Comparison of ENCODE assay signal across 8 cellular contexts in the genomic region with DNA sequence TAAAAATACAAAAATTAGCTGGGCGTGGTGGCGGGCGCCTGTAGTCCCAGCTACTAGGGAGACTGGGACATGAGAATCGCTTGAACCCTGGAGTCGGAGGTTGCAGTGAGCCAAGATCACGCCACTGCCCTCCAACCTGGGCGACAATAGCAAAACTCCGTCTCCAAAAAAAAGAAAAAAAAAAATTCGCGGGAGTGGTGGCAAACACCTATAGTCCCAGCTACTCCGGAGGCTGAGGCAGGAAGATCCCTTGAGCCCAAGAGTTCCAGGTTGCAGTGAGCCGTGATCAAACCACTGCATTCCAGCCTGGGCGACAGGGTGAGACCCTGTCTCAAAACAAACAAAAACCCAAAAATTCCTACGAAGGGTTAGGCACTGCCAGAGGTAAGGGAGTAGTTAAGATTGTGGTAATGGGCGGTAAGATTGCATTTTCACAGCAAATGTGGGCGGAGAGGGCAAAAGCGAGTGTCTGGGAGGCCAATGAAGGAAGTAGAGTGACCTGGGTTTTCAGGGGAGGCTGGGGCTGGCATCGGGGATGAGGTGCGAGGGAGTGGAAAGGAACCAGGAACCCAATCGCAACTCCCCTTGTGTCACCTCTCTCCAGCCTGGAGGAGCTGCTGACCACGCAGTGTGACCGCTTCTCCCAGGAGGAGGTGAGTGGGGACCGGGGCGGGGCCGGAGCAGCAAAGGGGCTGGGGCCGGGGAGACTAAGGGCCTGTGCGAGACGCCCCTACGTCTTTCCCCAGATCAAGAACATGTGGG. TPM values are rescaled to one million over a fixed set of nuclear protein-coding genes. Genes with fewer than 3 reads are reported as not detected.
A peak's percentile ranks its signal among the peaks of the same experiment; 100 is the strongest.
DNase-seq lines count a peak whose midpoint lies in the region; ATAC-seq lines count a peak whose summit lies in the region.

No MANE protein-coding gene starts in this region.

- H3K27ac ChIP-seq in temporal lobe (ENCODE audit: low read depth, low read length): peak overlapping the region; percentile 100

- CTCF ChIA-PET in activated naive CD4-positive, alpha-beta T cell treated with anti-CD3 and anti-CD28 coated beads, Interleukin-2, amount 10 ng/mL, durations not matched to agents 7 days and 5 days (lab: Charles Lee): no interaction called here

- H3K4me1 Mint-ChIP-seq in activated naive CD4-positive, alpha-beta T cell treated with anti-CD3 and anti-CD28 coated beads, Interleukin-2, amount 10 ng/mL, durations not matched to agents 7 days and 5 days: peaks cover 57% of the 10 kb centered on the region
- H3K4me1 Mint-ChIP-seq in activated T-cell treated with anti-CD3 and anti-CD28 coated beads, Interleukin-2, amount 50 U/mL, for 72 hours (ENCODE audit: low read depth): peaks cover 46% of the 10 kb centered on the region
- peaks cover 50 to 52% of the 10 kb centered on the region in 2 donors for H3K4me1 Mint-ChIP-seq in immature natural killer cell

- DNase-seq in activated naive CD4-positive, alpha-beta T cell treated with anti-CD3 and anti-CD28 coated beads, Interleukin-2, amount 10 ng/mL, durations not matched to agents 7 days and 5 days: no peak
- no peak for DNase-seq in activated naive CD4-positive, alpha-beta T cell treated with anti-CD3 and anti-CD28 coated beads, Interleukin-2, amount 50 U/mL, for 16 hours
- DNase-seq in activated T-cell treated with anti-CD3 and anti-CD28 coated beads, Interleukin-2, amount 50 U/mL, for 72 hours: no peak
- DNase-seq in immature natural killer cell (no peak), midbrain (lab: John Stamatoyannopoulos, UW) (no peak), COLO668 (lab: John Stamatoyannopoulos, UW; ENCODE audit: unreplicated experiment) (no peak), amniotic stem cell (lab: John Stamatoyannopoulos, UW) (no peak)

- H3K27me3 Mint-ChIP-seq in activated naive CD4-positive, alpha-beta T cell treated with anti-CD3 and anti-CD28 coated beads, Interleukin-2, amount 10 ng/mL, durations not matched to agents 7 days and 5 days: no peaks in the 10 kb centered on the region
- no peaks in the 10 kb centered on the region for H3K27me3 Mint-ChIP-seq in activated T-cell treated with anti-CD3 and anti-CD28 coated beads, Interleukin-2, amount 50 U/mL, for 72 hours (ENCODE audit: low read depth)
- peaks cover 10 to 16% (median 14%) of the 10 kb centered on the region in 3 donors for H3K27me3 Mint-ChIP-seq in immature natural killer cell (ENCODE audit: low read depth in 3 of 3)

- H3K36me3 Mint-ChIP-seq in activated naive CD4-positive, alpha-beta T cell treated with anti-CD3 and anti-CD28 coated beads, Interleukin-2, amount 10 ng/mL, durations not matched to agents 7 days and 5 days: peaks cover 38% of the 10 kb centered on the region
- H3K36me3 Mint-ChIP-seq in activated T-cell treated with anti-CD3 and anti-CD28 coated beads, Interleukin-2, amount 50 U/mL, for 72 hours (ENCODE audit: insufficient read depth in 2 of 2): peaks cover 9 to 11% of the 10 kb centered on the region in 2 donors
- H3K36me3 Mint-ChIP-seq in immature natural killer cell: peaks cover 3 to 4% (median 4%) of the 10 kb centered on the region in 3 donors

- no peak for ATAC-seq in activated T-cell treated with anti-CD3 and anti-CD28 coated beads, Interleukin-2, amount 50 U/mL, for 72 hours (replicated peaks in 1 of 2)

- H3K4me3 Mint-ChIP-seq in activated naive CD4-positive, alpha-beta T cell treated with anti-CD3 and anti-CD28 coated beads, Interleukin-2, amount 10 ng/mL, durations not matched to agents 7 days and 5 days: peak overlapping the region; percentile 83
- H3K4me3 Mint-ChIP-seq in activated T-cell treated with anti-CD3 and anti-CD28 coated beads, Interleukin-2, amount 50 U/mL, for 72 hours: peak overlapping the region; percentile 92 to 99
- peak overlapping the region; percentile 93 to 95 (median 93) for H3K4me3 Mint-ChIP-seq in immature natural killer cell

- H3K9me3 Mint-ChIP-seq in activated naive CD4-positive, alpha-beta T cell treated with anti-CD3 and anti-CD28 coated beads, Interleukin-2, amount 10 ng/mL, durations not matched to agents 7 days and 5 days: no peaks in the 10 kb centered on the region
- H3K9me3 Mint-ChIP-seq in activated T-cell treated with anti-CD3 and anti-CD28 coated beads, Interleukin-2, amount 50 U/mL, for 72 hours: peaks cover 0 to 2% of the 10 kb centered on the region in 2 donors
- no peaks in the 10 kb centered on the region for H3K9me3 Mint-ChIP-seq in immature natural killer cell

- H3K27ac Mint-ChIP-seq in activated naive CD4-positive, alpha-beta T cell treated with anti-CD3 and anti-CD28 coated beads, Interleukin-2, amount 10 ng/mL, durations not matched to agents 7 days and 5 days: peak overlapping the region; percentile 97
- H3K27ac Mint-ChIP-seq in activated T-cell treated with anti-CD3 and anti-CD28 coated beads, Interleukin-2, amount 50 U/mL, for 72 hours: peak overlapping the region; percentile 100
- H3K27ac Mint-ChIP-seq in immature natural killer cell: peak overlapping the region; percentile 99 to 100 (median 99)

RNA-seq across cellular contexts. Expression of a gene that starts 2.6 kb away (rescaled TPM):
- total RNA-seq in activated T-cell treated with anti-CD3 and anti-CD28 coated beads, Interleukin-2, amount 50 U/mL, for 72 hours: 1 to 10 TPM in 1 of 2 donors, not detected in 1; 2.0 TPM
- polyA plus RNA-seq in immature natural killer cell: 10 to 100 TPM; 10.9 to 22.2 (median 18.7) TPM
- total RNA-seq in temporal lobe: not detected

RNA-seq across cellular contexts. Expression of a gene that starts 5.1 kb away (rescaled TPM):
- total RNA-seq in activated T-cell treated with anti-CD3 and anti-CD28 coated beads, Interleukin-2, amount 50 U/mL, for 72 hours: 100 to 1,000 TPM; 223 to 233 TPM
- 100 to 1,000 TPM; 155 to 213 (median 161) TPM for polyA plus RNA-seq in immature natural killer cell
- total RNA-seq in temporal lobe: 0.74 TPM

RNA-seq across cellular contexts. Expression of a gene that starts 6.9 kb away (rescaled TPM):
- total RNA-seq in activated T-cell treated with anti-CD3 and anti-CD28 coated beads, Interleukin-2, amount 50 U/mL, for 72 hours: 10 to 100 TPM; 48.0 to 50.7 TPM
- polyA plus RNA-seq in immature natural killer cell: 10 to 100 TPM in 2 of 3 donors, 1 to 10 TPM in 1; 9.5 to 18.5 (median 10.1) TPM
- total RNA-seq in temporal lobe: 28.8 TPM

RNA-seq across cellular contexts. Expression of a gene that starts 18.0 kb away (rescaled TPM):
- total RNA-seq in activated T-cell treated with anti-CD3 and anti-CD28 coated beads, Interleukin-2, amount 50 U/mL, for 72 hours: 10 to 100 TPM; 10.5 to 13.1 TPM
- 1 to 10 TPM; 4.2 to 9.3 (median 5.7) TPM for polyA plus RNA-seq in immature natural killer cell
- 20.4 TPM for total RNA-seq in temporal lobe

RNA-seq across cellular contexts. Expression of a gene that starts 22.1 kb away (rescaled TPM):
- total RNA-seq in activated T-cell treated with anti-CD3 and anti-CD28 coated beads, Interleukin-2, amount 50 U/mL, for 72 hours: 10 to 100 TPM; 61.9 to 63.5 TPM
- 10 to 100 TPM; 39.9 to 54.3 (median 42.9) TPM for polyA plus RNA-seq in immature natural killer cell
- 38.6 TPM for total RNA-seq in temporal lobe

Comparison
In these comparisons a context has a peak if more than half of its experiments do, and no peak if none do; other contexts are left out.
1. RNA of a gene that starts 5.1 kb away (total RNA-seq): 223 to 233 TPM in activated T-cell treated with anti-CD3 and anti-CD28 coated beads, Interleukin-2, amount 50 U/mL, for 72 hours; 0.74 TPM in temporal lobe (single experiment); every median in the first group is over 100 times any median in the second.
2. Peak in every context shown above with its lines, with median percentiles within 50 percentile points of each other: H3K27ac Mint-ChIP-seq and H3K4me3 Mint-ChIP-seq.